ENCODE assay signal across 27 cellular contexts in the genomic region with DNA sequence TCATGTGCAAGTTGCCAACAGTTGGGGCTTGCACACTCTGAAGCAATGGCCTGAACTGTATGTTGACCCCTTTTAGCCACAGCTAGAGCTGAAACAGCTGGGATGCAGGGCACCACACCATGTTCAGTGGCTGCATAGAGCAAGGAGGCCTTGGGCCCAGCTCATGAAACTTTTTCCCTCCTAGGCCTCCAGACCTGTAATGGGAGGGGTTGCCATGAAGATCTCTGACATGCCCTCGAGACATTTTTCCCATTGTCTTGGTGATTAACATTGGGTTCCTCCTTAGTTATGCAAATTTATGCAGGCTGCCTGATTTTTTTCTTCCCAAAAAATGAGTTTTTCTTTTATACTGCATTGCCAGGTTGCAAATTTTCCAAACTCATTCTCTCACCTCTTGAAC.
"Had no signal": no experiment of that assay in that cellular context is flagged by ENCODE, and none has a peak within 500 bp of the region (broad histone marks: within the 10 kb centered on the region; RNA-seq: fewer than 3 reads in every experiment).

No MANE protein-coding gene starts in this region.

- DNase-seq: cortex of kidney; effector memory CD8-positive, alpha-beta T cell; erythroblast; esophagus squamous epithelium; foreskin melanocyte; glutamatergic neuron; heart right ventricle; hippocampal formation; left cardiac atrium; mesenchymal stem cell; midbrain; naive thymus-derived CD4-positive, alpha-beta T cell; nucleus accumbens; right cardiac atrium; sigmoid colon; stimulated activated CD4-positive, alpha-beta T cell treated with anti-CD3 and anti-CD28 coated beads, Interleukin-2, amount 100 ng/mL, for 24 hours; stimulated activated CD4-positive, alpha-beta T cell treated with anti-CD3 and anti-CD28 coated beads, Interleukin-4, amount 100 ng/mL, for 24 hours; stimulated activated naive CD4-positive, alpha-beta T cell treated with Interleukin-2 at 50 U/mL for 16 hours; stomach; thyroid gland; trophoblast cell had no signal

- H3K36me3 Mint-ChIP-seq: naive thymus-derived CD4-positive, alpha-beta T cell; neural progenitor cell; stimulated activated effector memory CD8-positive, alpha-beta T cell treated with anti-CD3 and anti-CD28 coated beads, Interleukin-12 subunit alpha, Interleukin-12 subunit beta, amount 100 ng/mL, for 72 hours had no signal

- H3K27me3 Mint-ChIP-seq: effector memory CD8-positive, alpha-beta T cell; naive thymus-derived CD4-positive, alpha-beta T cell had no signal

- H3K4me3 Mint-ChIP-seq: effector memory CD8-positive, alpha-beta T cell; naive thymus-derived CD4-positive, alpha-beta T cell; nephron; neural progenitor cell; stimulated activated effector memory CD8-positive, alpha-beta T cell treated with anti-CD3 and anti-CD28 coated beads, Interleukin-12 subunit alpha, Interleukin-12 subunit beta, amount 100 ng/mL, for 72 hours had no signal

- H3K27ac Mint-ChIP-seq: effector memory CD8-positive, alpha-beta T cell; naive thymus-derived CD4-positive, alpha-beta T cell; nephron; neural progenitor cell; stimulated activated effector memory CD8-positive, alpha-beta T cell treated with anti-CD3 and anti-CD28 coated beads, Interleukin-12 subunit alpha, Interleukin-12 subunit beta, amount 100 ng/mL, for 72 hours had no signal

- H3K36me3 ChIP-seq: esophagus squamous epithelium, heart right ventricle, left lung, neural progenitor cell, sigmoid colon, stomach, thyroid gland, vagina had no signal

- H3K4me1 Mint-ChIP-seq: naive thymus-derived CD4-positive, alpha-beta T cell; nephron; neural progenitor cell; stimulated activated effector memory CD8-positive, alpha-beta T cell treated with anti-CD3 and anti-CD28 coated beads, Interleukin-12 subunit alpha, Interleukin-12 subunit beta, amount 100 ng/mL, for 72 hours had no signal

- H3K4me3 ChIP-seq: esophagus squamous epithelium, heart right ventricle, left lung, neural progenitor cell, psoas muscle, sigmoid colon, stomach, thyroid gland, vagina had no signal

- H3K4me1 ChIP-seq: esophagus squamous epithelium, heart right ventricle, left lung, neural progenitor cell, psoas muscle, sigmoid colon, stomach, thyroid gland, vagina had no signal

- H2AFZ ChIP-seq: neural progenitor cell had no signal

- H3K9ac ChIP-seq: neural progenitor cell had no signal

- H3K27ac ChIP-seq: esophagus squamous epithelium, heart right ventricle, left lung, neural progenitor cell, psoas muscle, sigmoid colon, stomach, thyroid gland, vagina had no signal

- H3K27me3 ChIP-seq: esophagus squamous epithelium, heart right ventricle, left lung, neural progenitor cell, sigmoid colon, stomach, thyroid gland, vagina had no signal

- H3K9me3 ChIP-seq: esophagus squamous epithelium, psoas muscle, sigmoid colon, thyroid gland, vagina had no signal

- H3K4me2 ChIP-seq: neural progenitor cell had no signal

- ATAC-seq: effector memory CD8-positive, alpha-beta T cell; heart right ventricle; left cardiac atrium; left lung; naive thymus-derived CD4-positive, alpha-beta T cell; psoas muscle; right cardiac atrium; stimulated activated effector memory CD8-positive, alpha-beta T cell treated with anti-CD3 and anti-CD28 coated beads, Interleukin-12 subunit alpha, Interleukin-12 subunit beta, amount 100 ng/mL, for 72 hours had no signal
